In genomic region chr7:135712182-135712782, GRCh38 we compare ENCODE assay signal across 16 cellular contexts. TPM values are rescaled to one million over a fixed set of nuclear protein-coding genes. Genes with fewer than 3 reads are reported as not detected.
DNase-seq lines count a peak whose midpoint lies in the region; ATAC-seq, FAIRE-seq and TF ChIP-seq lines count a peak whose summit lies in the region.
"Had no signal": no experiment of that assay in that cellular context is flagged by ENCODE, and none has a peak within 500 bp of the region (broad histone marks: within the 10 kb centered on the region; RNA-seq: fewer than 3 reads in every experiment).

No MANE protein-coding gene starts in this region.

- intact Hi-C loops in GM12878 (cut with micrococcal nuclease; ENCODE audit: unreplicated experiment) (no loop called here), posterior vena cava (cut with DNase I) (no loop called here), adrenal gland (cut with DNase I) (no loop called here)
- intact Hi-C loops in activated CD4-positive, alpha-beta T cell treated with anti-CD3 and anti-CD28 coated beads for 36 hours (cut with DNase I, micrococcal nuclease), result no loop called here

- WGBS in GM12878 (ENCODE audit: insufficient coverage, insufficient replicate concordance, low lambda C conversion rate, missing lambda C conversion rate), result 57% methylated on average over 4 of the region's 4 CpGs
- WGBS in adrenal gland, 4 donors, result 60 to 75% (median 67%) methylated on average over 4 of the region's 4 CpGs

- RAD21 ChIA-PET in GM12878 (lab: Charles Lee; ENCODE audit: unreplicated experiment), result interaction anchor here (2.0 kb wide), 1 partner anchor 39 kb away, joined by 6 read pairs; no protein-coding TSS in a partner anchor

- H3K79me2 ChIP-seq in GM12878 (ENCODE audit: control insufficient read depth, insufficient read depth, low read length), result no peaks in the 10 kb centered on the region

- H3K4me2 ChIP-seq in GM12878 (ENCODE audit: control insufficient read depth, insufficient read depth), result no peak overlapping the region
- H3K4me2 ChIP-seq: BLaER1 treated with 17β-estradiol and CSF1 and Interleukin-3, amounts not matched to agents 10 nM and 100 nM had no signal

- no peak for FAIRE-seq in D721Med (lab: Jason Lieb, UNC)
- no peak for FAIRE-seq in GM12878 (lab: Jason Lieb, UNC)

- no peak for TF ChIP-seq EP300 in GM12878 (IDR thresholded peaks at IDR 0.05; ENCODE audit: borderline replicate concordance in 1 of 2, control insufficient read depth in 1 of 2, low read depth in 2 of 2, low read length in 2 of 2)

- in situ Hi-C loops in GM12878 (cut with MboI), result no loop called here

- H4K20me1 ChIP-seq in GM12878 (ENCODE audit: control insufficient read depth, insufficient read depth), result no peaks in the 10 kb centered on the region
- H4K20me1 ChIP-seq: BLaER1 treated with 17β-estradiol and CSF1 and Interleukin-3, amounts not matched to agents 10 nM and 100 nM had no signal

- no peak overlapping the region for H3K4me3 Mint-ChIP-seq in activated CD4-positive, alpha-beta T cell treated with anti-CD3 and anti-CD28 coated beads for 36 hours
- H3K4me3 Mint-ChIP-seq: dendritic cell treated with granulocyte-macrophage colony-stimulating factor and Interleukin-4, amounts not matched to agents 40 ng/mL and 50 ng/mL, for 4 days had no signal

- H3K36me3 ChIP-seq in GM12878 (ENCODE audit: control insufficient read depth in 2 of 2, insufficient read depth in 2 of 2, low read length in 1 of 2) (no peaks in the 10 kb centered on the region), adrenal gland (replicated peaks in 1 of 2) (no peaks in the 10 kb centered on the region)
- H3K36me3 ChIP-seq: BLaER1 treated with 17β-estradiol and CSF1 and Interleukin-3, amounts not matched to agents 10 nM and 100 nM; ovary had no signal

- ATAC-seq in GM18868 (IDR thresholded peaks at IDR 0.05; ENCODE audit: unreplicated experiment) (peak; percentile 33), GM12878 (peak; percentile 57)
- no peak for ATAC-seq in activated CD4-positive, alpha-beta T cell treated with anti-CD3 and anti-CD28 coated beads for 36 hours

- H3K9me3 ChIP-seq in GM12878 (replicated peaks; ENCODE audit: control insufficient read depth, insufficient read depth, low read length), result no peaks in the 10 kb centered on the region
- no peaks in the 10 kb centered on the region for H3K9me3 ChIP-seq in adrenal gland (replicated peaks in 1 of 3)
- H3K9me3 ChIP-seq: ovary had no signal

- DNase-seq in D721Med (ENCODE audit: insufficient read length, low spot score), result no peak
- DNase-seq in NCI-H2081 treated with DMSO at 0.1 percent for 48 hours (lab: John Stamatoyannopoulos, UW), result peak; percentile 27
- no peak for DNase-seq in GM12878 (ENCODE audit: low read depth, low spot score)
- no peak for DNase-seq in HCEC 1CT
- no peak for DNase-seq in activated CD4-positive, alpha-beta T cell treated with anti-CD3 and anti-CD28 coated beads for 36 hours
- no peak for DNase-seq in posterior vena cava (ENCODE audit: low spot score)
- no peak for DNase-seq in adrenal gland
- DNase-seq: ovary; stimulated activated CD4-positive, alpha-beta T cell treated with anti-CD3 and anti-CD28 coated beads, Interleukin-12 subunit alpha, Interleukin-12 subunit beta, amount 100 ng/mL, for 4 hours; SW 1271 had no signal

- CTCF ChIA-PET in GM12878 (lab: Yijun Ruan, JAX), result interaction anchor here (1.0 to 4.4 kb wide), 9 partner anchors 9 to 438 kb away, joined by 3 to 56 read pairs (median 4); partner anchors contain the start of gene NUP205
- CTCF ChIA-PET in activated CD4-positive, alpha-beta T cell treated with anti-CD3 and anti-CD28 coated beads for 36 hours (lab: Charles Lee), result interaction anchor here (0.6 to 3.3 kb wide), 9 partner anchors 8 to 490 kb away, joined by 3 to 15 read pairs (median 3); no protein-coding TSS in a partner anchor

- peaks cover 2% of the 10 kb centered on the region for H3K27me3 Mint-ChIP-seq in activated CD4-positive, alpha-beta T cell treated with anti-CD3 and anti-CD28 coated beads for 36 hours

- H3K4me3 ChIP-seq in GM12878 (no peak overlapping the region), adrenal gland (no peak overlapping the region)
- H3K4me3 ChIP-seq: BLaER1 treated with 17β-estradiol and CSF1 and Interleukin-3, amounts not matched to agents 10 nM and 100 nM; ovary had no signal

- BruUV-seq in GM12878 (replicated peaks; lab: Mats Ljungman, UMichigan), result no TSS peak

- no peak overlapping the region for H2AFZ ChIP-seq in GM12878 (ENCODE audit: control insufficient read depth, low read depth, low read length)

- POLR2A ChIA-PET in GM12878 (lab: Charles Lee), result interaction anchor here (0.6 kb wide), 1 partner anchor 20 kb away, joined by 4 read pairs; no protein-coding TSS in a partner anchor
- POLR2A ChIA-PET in activated CD4-positive, alpha-beta T cell treated with anti-CD3 and anti-CD28 coated beads for 36 hours (lab: Charles Lee), result interaction anchor here (0.7 kb wide), 1 partner anchor 39 kb away, joined by 3 read pairs; no protein-coding TSS in a partner anchor

- H3K27ac ChIP-seq in GM12878 (ENCODE audit: control insufficient read depth, insufficient read depth) (no peak overlapping the region), adrenal gland (no peak overlapping the region)
- H3K27ac ChIP-seq: BLaER1 treated with 17β-estradiol and CSF1 and Interleukin-3, amounts not matched to agents 10 nM and 100 nM; ovary had no signal

- H3K4me1 ChIP-seq in GM12878 (ENCODE audit: control insufficient read depth, insufficient read depth, low read length), result no peaks in the 10 kb centered on the region
- H3K4me1 ChIP-seq in adrenal gland (replicated peaks in 1 of 2), result peaks cover 0 to 3% of the 10 kb centered on the region in 2 donors

- no peak overlapping the region for H3K9ac ChIP-seq in GM12878 (ENCODE audit: control insufficient read depth, insufficient read depth, low read length)
- H3K9ac ChIP-seq: BLaER1 treated with 17β-estradiol and CSF1 and Interleukin-3, amounts not matched to agents 10 nM and 100 nM had no signal

- TF ChIP-seq CTCF in D721Med (IDR thresholded peaks at IDR 0.05; ENCODE audit: insufficient read depth, missing control alignments), result peak; percentile 27
- 0 out of 6 replicates have a peak, but pooled peaks of 2 of the 3 experiments have one; percentile 4 to 13 for TF ChIP-seq CTCF in GM12878 (IDR thresholded peaks at IDR 0.05 in 2 of 3, conservative IDR thresholded peaks at IDR 0.05 in 1 of 3; ENCODE audit: control insufficient read depth in 2 of 3, extremely low read depth in 1 of 3, insufficient read depth in 1 of 3, low read depth in 3 of 3, low read length in 3 of 3)
- no peak for TF ChIP-seq CTCF in adrenal gland (IDR thresholded peaks at IDR 0.05)

- H3K4me1 Mint-ChIP-seq in activated CD4-positive, alpha-beta T cell treated with anti-CD3 and anti-CD28 coated beads for 36 hours, result no peaks in the 10 kb centered on the region

- no peaks in the 10 kb centered on the region for H3K27me3 ChIP-seq in GM12878 (replicated peaks in 1 of 2; ENCODE audit: control insufficient read depth in 2 of 2, insufficient read depth in 2 of 2, low read length in 1 of 2)
- no peaks in the 10 kb centered on the region for H3K27me3 ChIP-seq in adrenal gland
- H3K27me3 ChIP-seq: BLaER1 treated with 17β-estradiol and CSF1 and Interleukin-3, amounts not matched to agents 10 nM and 100 nM; ovary had no signal

- no peak overlapping the region for H3K27ac Mint-ChIP-seq in activated CD4-positive, alpha-beta T cell treated with anti-CD3 and anti-CD28 coated beads for 36 hours
- H3K27ac Mint-ChIP-seq: dendritic cell treated with granulocyte-macrophage colony-stimulating factor and Interleukin-4, amounts not matched to agents 40 ng/mL and 50 ng/mL, for 4 days had no signal

- no peak for TF ChIP-seq RAD21 in GM12878 (IDR thresholded peaks at IDR 0.05; ENCODE audit: insufficient read depth, low read depth, low read length)

- H3K9me3 Mint-ChIP-seq in activated CD4-positive, alpha-beta T cell treated with anti-CD3 and anti-CD28 coated beads for 36 hours (ENCODE audit: low read depth), result no peaks in the 10 kb centered on the region
- H3K9me3 Mint-ChIP-seq: dendritic cell treated with granulocyte-macrophage colony-stimulating factor and Interleukin-4, amounts not matched to agents 40 ng/mL and 50 ng/mL, for 4 days had no signal

- no peaks in the 10 kb centered on the region for H3K36me3 Mint-ChIP-seq in activated CD4-positive, alpha-beta T cell treated with anti-CD3 and anti-CD28 coated beads for 36 hours (ENCODE audit: low read depth)

- SMC1A ChIA-PET in GM12878 (lab: Charles Lee; ENCODE audit: uncharacterized antibody, unreplicated experiment), result interaction anchor here (1.0 to 2.3 kb wide), 4 partner anchors 13 to 437 kb away, joined by 3 to 15 read pairs (median 4); no protein-coding TSS in a partner anchor

- TF ChIP-seq POLR2A in GM12878 (IDR thresholded peaks at IDR 0.05; ENCODE audit: low read depth, low read length) (no peak), adrenal gland (IDR thresholded peaks at IDR 0.05) (no peak)

RNA-seq across cellular contexts. Expression of gene SLC13A4, which starts 15.7 kb away (rescaled TPM):
- total RNA-seq in GM12878 (2013; cell fraction: nucleolus; rRNA removed), result not detected in 2 replicates
- total RNA-seq in GM12878 (2014; rRNA removed) (not detected in 2 replicates), GM12878 (2014; rRNA removed; fragmentation: Illumina TruSeq; extraction: Trizol) (not detected in 2 replicates), GM12878 (2021) (not detected in 2 replicates), posterior vena cava (under 1 TPM in 1 of 2 donors, not detected in 1; 0.62 TPM), adrenal gland (under 1 TPM in 3 of 8 donors, not detected in 5; 0.14 to 0.60 (median 0.24) TPM)
- 0.12 TPM for polyA plus RNA-seq in GM12878 (2011; ENCODE audit: low read depth)
- polyA plus RNA-seq in GM12878 (2011; rRNA removed) (not detected in 2 replicates), GM12878 (2014; fragmentation: Illumina TruSeq; extraction: Trizol) (not detected in 2 replicates), GM12878 (2014; fragmentation: Nextera tagmentation; extraction: Ambion mirVana) (under 1 TPM in 1 of 2 experiments, not detected in 1; 0.14 TPM), GM12878 (2014; rRNA removed) (not detected in 2 replicates), GM12878 (2016; fragmentation: Nextera tagmentation; extraction: Ambion mirVana) (under 1 TPM; 0.20 to 0.23 TPM), adrenal gland (under 1 TPM in 2 of 3 donors, not detected in 1; 0.24 to 0.97 TPM)
- polyA plus RNA-seq in GM12878 (2011; cell fraction: cytosol; rRNA removed), result not detected in 2 replicates
- polyA plus RNA-seq in GM12878 (2011; cell fraction: nucleus; rRNA removed), result not detected in 2 replicates
- 0.15 and 0.18 TPM in 2 replicates for polyA plus RNA-seq in GM12878 (2012)
- polyA minus RNA-seq in GM12878 (2011; rRNA and poly(A)+ RNA removed), result not detected in 2 replicates
- not detected in 2 replicates for polyA minus RNA-seq in GM12878 (2011; cell fraction: cytosol; rRNA and poly(A)+ RNA removed)
- not detected in 2 replicates for polyA minus RNA-seq in GM12878 (2011; cell fraction: nucleus; rRNA and poly(A)+ RNA removed)
- not detected for total RNA-seq in activated CD4-positive, alpha-beta T cell treated with anti-CD3 and anti-CD28 coated beads for 36 hours
- total RNA-seq: fibroblast of villous mesenchyme, mononuclear cell had no signal

RNA-seq across cellular contexts. Expression of gene FAM180A, which starts 36.3 kb away (rescaled TPM):
- not detected in 2 replicates for total RNA-seq in GM12878 (2013; cell fraction: nucleolus; rRNA removed)
- not detected in 2 replicates for total RNA-seq in GM12878 (2014; rRNA removed)
- total RNA-seq in GM12878 (2014; rRNA removed; fragmentation: Illumina TruSeq; extraction: Trizol), result not detected in 2 replicates
- not detected in 2 replicates for total RNA-seq in GM12878 (2021)
- not detected for polyA plus RNA-seq in GM12878 (2011; ENCODE audit: low read depth)
- not detected in 2 replicates for polyA plus RNA-seq in GM12878 (2011; rRNA removed)
- not detected in 2 replicates for polyA plus RNA-seq in GM12878 (2011; cell fraction: cytosol; rRNA removed)
- polyA plus RNA-seq in GM12878 (2011; cell fraction: nucleus; rRNA removed), result not detected in 2 replicates
- not detected in 2 replicates for polyA plus RNA-seq in GM12878 (2012)
- not detected in 2 replicates for polyA plus RNA-seq in GM12878 (2014; fragmentation: Illumina TruSeq; extraction: Trizol)
- polyA plus RNA-seq in GM12878 (2014; fragmentation: Nextera tagmentation; extraction: Ambion mirVana), result not detected
- not detected in 2 replicates for polyA plus RNA-seq in GM12878 (2014; rRNA removed)
- not detected for polyA plus RNA-seq in GM12878 (2016; fragmentation: Nextera tagmentation; extraction: Ambion mirVana)
- polyA minus RNA-seq in GM12878 (2011; rRNA and poly(A)+ RNA removed), result not detected in 2 replicates
- not detected in 2 replicates for polyA minus RNA-seq in GM12878 (2011; cell fraction: cytosol; rRNA and poly(A)+ RNA removed)
- polyA minus RNA-seq in GM12878 (2011; cell fraction: nucleus; rRNA and poly(A)+ RNA removed), result not detected in 2 replicates
- total RNA-seq in activated CD4-positive, alpha-beta T cell treated with anti-CD3 and anti-CD28 coated beads for 36 hours, result not detected
- total RNA-seq in posterior vena cava, result 10 to 100 TPM; 11.9 to 38.1 TPM
- 10 to 100 TPM in 3 of 8 donors, 1 to 10 TPM in 5; 1.7 to 20.4 (median 6.1) TPM for total RNA-seq in adrenal gland
- 1 to 10 TPM; 1.4 to 3.8 (median 1.6) TPM for polyA plus RNA-seq in adrenal gland
- total RNA-seq: mononuclear cell, temporal lobe had no signal

RNA-seq across cellular contexts. Expression of gene STMP1, which starts 50.0 kb away (rescaled TPM):
- 25.6 and 29.1 TPM in 2 replicates for total RNA-seq in GM12878 (2013; cell fraction: nucleolus; rRNA removed)
- total RNA-seq in GM12878 (2014; rRNA removed) (8.0 and 9.3 TPM in 2 replicates), GM12878 (2014; rRNA removed; fragmentation: Illumina TruSeq; extraction: Trizol) (15.4 and 18.2 TPM in 2 replicates), GM12878 (2021) (21.7 and 23.7 TPM in 2 replicates), posterior vena cava (10 to 100 TPM; 26.3 to 34.4 TPM), adrenal gland (10 to 100 TPM; 20.8 to 48.6 (median 36.0) TPM)
- 17.8 TPM for polyA plus RNA-seq in GM12878 (2011; ENCODE audit: low read depth)
- polyA plus RNA-seq in GM12878 (2011; rRNA removed) (23.8 and 33.3 TPM in 2 replicates), GM12878 (2014; fragmentation: Illumina TruSeq; extraction: Trizol) (25.7 and 34.3 TPM in 2 replicates), GM12878 (2014; fragmentation: Nextera tagmentation; extraction: Ambion mirVana) (10 to 100 TPM; 63.3 to 79.9 TPM), GM12878 (2014; rRNA removed) (12.0 and 15.7 TPM in 2 replicates), GM12878 (2016; fragmentation: Nextera tagmentation; extraction: Ambion mirVana) (10 to 100 TPM; 62.1 to 62.6 TPM), adrenal gland (10 to 100 TPM; 23.3 to 52.4 (median 25.9) TPM)
- 9.0 and 14.7 TPM in 2 replicates for polyA plus RNA-seq in GM12878 (2011; cell fraction: cytosol; rRNA removed)
- 6.0 and 6.6 TPM in 2 replicates for polyA plus RNA-seq in GM12878 (2011; cell fraction: nucleus; rRNA removed)
- 22.1 and 23.0 TPM in 2 replicates for polyA plus RNA-seq in GM12878 (2012)
- polyA minus RNA-seq in GM12878 (2011; rRNA and poly(A)+ RNA removed), result 9.8 and 11.2 TPM in 2 replicates
- 4.7 and 6.0 TPM in 2 replicates for polyA minus RNA-seq in GM12878 (2011; cell fraction: cytosol; rRNA and poly(A)+ RNA removed)
- polyA minus RNA-seq in GM12878 (2011; cell fraction: nucleus; rRNA and poly(A)+ RNA removed), result 7.9 and 15.0 TPM in 2 replicates
- total RNA-seq in activated CD4-positive, alpha-beta T cell treated with anti-CD3 and anti-CD28 coated beads for 36 hours, result 10 to 100 TPM; 18.7 to 20.7 TPM

Comparison
In these comparisons a context has a peak if more than half of its experiments do, and no peak if none do; other contexts are left out.
1. CTCF ChIP-seq: peak in D721Med (single experiment) and GM12878 (2 of 3); none in adrenal gland (0 of 6).